ENCODE assay signal across 8 cellular contexts in genomic region chr12:4857472-4858291, GRCh38. TPM values are rescaled to one million over a fixed set of nuclear protein-coding genes. Genes with fewer than 3 reads are reported as not detected.
DNase-seq lines count a peak whose midpoint lies in the region; ATAC-seq and TF ChIP-seq lines count a peak whose summit lies in the region.

No MANE protein-coding gene starts in this region.

- POLR2A ChIA-PET in activated CD4-positive, alpha-beta T cell treated with anti-CD3 and anti-CD28 coated beads for 36 hours (lab: Charles Lee) = no interaction called here

- intact Hi-C loops in activated CD4-positive, alpha-beta T cell treated with anti-CD3 and anti-CD28 coated beads for 36 hours (cut with DNase I, micrococcal nuclease) = loop anchor here in 1 of 2 experiments (1.0 to 5.0 kb wide), 4 partner anchors 55 to 227 kb away; no protein-coding TSS in a partner anchor

- DNase-seq in NCI-H446 treated with DMSO at 0.1 percent for 48 hours (lab: John Stamatoyannopoulos, UW) (peak; percentile 67), chondrocyte (ENCODE audit: low spot score) (no peak), left kidney (ENCODE audit: low read depth, low spot score) (peak; percentile 91), cortex of kidney (lab: John Stamatoyannopoulos, UW) (no peak)
- peak; percentile 87 for DNase-seq in activated CD4-positive, alpha-beta T cell treated with anti-CD3 and anti-CD28 coated beads for 36 hours
- peak; percentile 75 for DNase-seq in stimulated activated CD4-positive, alpha-beta T cell treated with anti-CD3 and anti-CD28 coated beads, Interleukin-4, amount 100 ng/mL, for 1 hour

- H3K36me3 Mint-ChIP-seq in activated CD4-positive, alpha-beta T cell treated with anti-CD3 and anti-CD28 coated beads for 36 hours (ENCODE audit: low read depth) = no peaks in the 10 kb centered on the region
- H3K36me3 Mint-ChIP-seq in chondrocyte (ENCODE audit: low read depth) = no peaks in the 10 kb centered on the region

- peaks cover 16% of the 10 kb centered on the region for H3K27me3 Mint-ChIP-seq in activated CD4-positive, alpha-beta T cell treated with anti-CD3 and anti-CD28 coated beads for 36 hours
- peaks cover 27% of the 10 kb centered on the region for H3K27me3 Mint-ChIP-seq in chondrocyte (ENCODE audit: low read depth)

- TF ChIP-seq CTCF in GM12872 (IDR thresholded peaks at IDR 0.05; ENCODE audit: insufficient read depth, low read depth, low read length) = peak; percentile 95
- peak; percentile 92 for TF ChIP-seq CTCF in chondrocyte (IDR thresholded peaks at IDR 0.05)

- no peaks in the 10 kb centered on the region for H3K9me3 Mint-ChIP-seq in activated CD4-positive, alpha-beta T cell treated with anti-CD3 and anti-CD28 coated beads for 36 hours (ENCODE audit: low read depth)
- H3K9me3 Mint-ChIP-seq in chondrocyte (ENCODE audit: low read depth) = no peaks in the 10 kb centered on the region

- H3K27ac Mint-ChIP-seq in activated CD4-positive, alpha-beta T cell treated with anti-CD3 and anti-CD28 coated beads for 36 hours = no peak overlapping the region
- peak overlapping the region; percentile 57 for H3K27ac Mint-ChIP-seq in chondrocyte (ENCODE audit: unreplicated experiment)

- ATAC-seq in HG03342 (IDR thresholded peaks at IDR 0.05; ENCODE audit: unreplicated experiment) = peak; percentile 69
- ATAC-seq in activated CD4-positive, alpha-beta T cell treated with anti-CD3 and anti-CD28 coated beads for 36 hours = peak; percentile 88

- no peak overlapping the region for H3K4me3 Mint-ChIP-seq in activated CD4-positive, alpha-beta T cell treated with anti-CD3 and anti-CD28 coated beads for 36 hours
- peak overlapping the region; percentile 42 for H3K4me3 Mint-ChIP-seq in chondrocyte (ENCODE audit: unreplicated experiment)

- CTCF ChIA-PET in activated CD4-positive, alpha-beta T cell treated with anti-CD3 and anti-CD28 coated beads for 36 hours (lab: Charles Lee) = interaction anchor here (0.5 to 6.1 kb wide), 39 partner anchors 8 to 532 kb away, joined by 3 to 37 read pairs (median 4); partner anchors contain the start of gene KCNA1

- H3K4me1 Mint-ChIP-seq in activated CD4-positive, alpha-beta T cell treated with anti-CD3 and anti-CD28 coated beads for 36 hours = peaks cover 8% of the 10 kb centered on the region
- peaks cover 25% of the 10 kb centered on the region for H3K4me1 Mint-ChIP-seq in chondrocyte (ENCODE audit: low read depth)

RNA-seq across cellular contexts. Expression of gene KCNA1, which starts 52.0 kb away (rescaled TPM):
- total RNA-seq in activated CD4-positive, alpha-beta T cell treated with anti-CD3 and anti-CD28 coated beads for 36 hours = not detected
- total RNA-seq in chondrocyte = 0.45 to 0.64 TPM (median 0.63 TPM) in 3 replicates

Comparison
In these comparisons a context has a peak if more than half of its experiments do, and no peak if none do; other contexts are left out.
1. DNase-seq: peak in NCI-H446 treated with DMSO at 0.1 percent for 48 hours (single experiment), activated CD4-positive, alpha-beta T cell treated with anti-CD3 and anti-CD28 coated beads for 36 hours (single experiment), left kidney (single experiment) and stimulated activated CD4-positive, alpha-beta T cell treated with anti-CD3 and anti-CD28 coated beads, Interleukin-4, amount 100 ng/mL, for 1 hour (single experiment); none in chondrocyte (single experiment) and cortex of kidney (single experiment).